Comparison of ENCODE assay signal across 1 cellular context in the genomic region with DNA sequence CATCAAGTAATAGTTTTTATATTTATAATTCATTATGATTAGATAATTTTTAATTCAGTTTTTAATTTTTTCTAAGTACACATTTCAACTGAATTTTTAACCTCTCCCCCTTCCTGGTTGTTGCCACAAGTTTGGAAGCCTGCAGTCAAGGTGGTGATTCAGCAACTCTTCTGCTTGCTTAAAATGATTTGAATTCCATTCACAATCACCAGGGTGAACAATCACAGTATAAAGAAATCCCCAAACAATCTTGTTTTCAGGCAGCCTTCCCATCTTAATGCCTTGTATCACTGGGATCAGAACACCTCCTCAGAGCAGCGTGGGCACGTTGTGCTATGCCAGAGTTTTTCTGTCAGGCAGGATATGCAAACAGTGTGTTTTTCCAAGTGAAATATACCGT.
TF ChIP-seq lines count a peak whose summit lies in the region.

No MANE protein-coding gene starts in this region.

TF ChIP-seq in H1, 55 proteins besides CTCF, POLR2A, EP300 and RAD21 (continued from another document):
- TF ChIP-seq TAF1 (IDR thresholded peaks at IDR 0.05; ENCODE audit: low read depth, low read length) (no peak), BRCA1 (IDR thresholded peaks at IDR 0.05; ENCODE audit: low read depth, low read length) (no peak), HDAC6 (IDR thresholded peaks at IDR 0.05; ENCODE audit: low read depth, low read length) (no peak), RBBP5 (IDR thresholded peaks at IDR 0.05; ENCODE audit: borderline replicate concordance, low read depth, low read length) (no peak), SIN3A (conservative IDR thresholded peaks at IDR 0.05 in 1 of 2, IDR thresholded peaks at IDR 0.05 in 1 of 2; ENCODE audit: low read depth in 1 of 2, low read length in 2 of 2) (no peak), SAP30 (IDR thresholded peaks at IDR 0.05; ENCODE audit: insufficient read depth, insufficient replicate concordance, low read length) (no peak), RNF2 (IDR thresholded peaks at IDR 0.05; ENCODE audit: borderline replicate concordance, low read depth, low read length, missing control alignments, poor library complexity, severe bottlenecking) (no peak), SIX5 (IDR thresholded peaks at IDR 0.05; ENCODE audit: low read depth, low read length) (no peak), KDM5A (IDR thresholded peaks at IDR 0.05; ENCODE audit: low read length) (no peak)
TF ChIP-seq in H1: peak in this region for 0.
